ENCODE assay signal across 25 cellular contexts in the genomic region with DNA sequence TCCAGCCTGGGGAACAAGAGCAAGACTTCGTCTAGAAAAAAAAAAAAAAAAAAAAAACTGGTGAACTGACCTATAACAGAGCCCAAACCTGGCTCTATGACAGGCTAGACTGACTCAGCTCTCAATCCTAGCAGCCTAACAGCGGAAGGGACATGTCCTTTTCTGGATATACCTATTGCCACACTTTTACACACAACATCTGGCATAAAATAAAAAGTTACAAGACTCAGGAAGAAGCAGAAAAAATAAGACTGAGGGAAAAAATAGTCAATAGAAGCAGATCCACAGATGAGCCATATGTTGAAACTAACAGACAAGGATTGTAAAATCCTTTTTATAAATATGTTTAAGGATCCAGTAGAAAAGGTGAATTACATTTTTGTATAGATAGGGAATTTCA. TPM values are rescaled to one million over a fixed set of nuclear protein-coding genes. Genes with fewer than 3 reads are reported as not detected.
DNase-seq lines count a peak whose midpoint lies in the region; ATAC-seq and TF ChIP-seq lines count a peak whose summit lies in the region.
"Had no signal": no experiment of that assay in that cellular context is flagged by ENCODE, and none has a peak within 500 bp of the region (broad histone marks: within the 10 kb centered on the region; RNA-seq: fewer than 3 reads in every experiment).

No MANE protein-coding gene starts in this region.

- TF ChIP-seq CTCF in fibroblast of pulmonary artery (IDR thresholded peaks at IDR 0.05; ENCODE audit: low read length, missing control alignments) (no peak), psoas muscle (IDR thresholded peaks at IDR 0.05) (no peak)

- no peak overlapping the region for H2AFZ ChIP-seq in ACC112 (ENCODE audit: low read length, unreplicated experiment)
- H2AFZ ChIP-seq: parathyroid adenoma had no signal

- H3K27me3 ChIP-seq in ACC112 (ENCODE audit: insufficient read depth, low read length): no peaks in the 10 kb centered on the region
- no peaks in the 10 kb centered on the region for H3K27me3 ChIP-seq in psoas muscle (ENCODE audit: insufficient read depth in 3 of 3, low read length in 2 of 3)
- H3K27me3 ChIP-seq: BE2C, heart left ventricle, spleen, transverse colon had no signal

- intact Hi-C loops in psoas muscle (cut with DNase I): no loop called here

- H3K9me3 ChIP-seq in psoas muscle: peaks cover 5% of the 10 kb centered on the region
- H3K9me3 ChIP-seq: BE2C had no signal

- H3K4me1 ChIP-seq in ACC112 (ENCODE audit: control insufficient read depth, insufficient read depth, low read length, unreplicated experiment): peaks cover 81% of the 10 kb centered on the region
- no peaks in the 10 kb centered on the region for H3K4me1 ChIP-seq in psoas muscle
- H3K4me1 ChIP-seq: A549, BE2C, HAP-1, parathyroid adenoma, spleen, transverse colon had no signal

- H3K4me3 ChIP-seq in ACC112 (ENCODE audit: low read depth, low read length): no peak overlapping the region
- H3K4me3 ChIP-seq in fibroblast of pulmonary artery (replicated peaks; ENCODE audit: low read depth, low read length): no peak overlapping the region
- H3K4me3 ChIP-seq in psoas muscle: no peak overlapping the region
- H3K4me3 ChIP-seq: A549, HAP-1, heart left ventricle, spleen, transverse colon had no signal

- no peak for ATAC-seq in psoas muscle
- ATAC-seq: A549; activated T-cell treated with anti-CD3 and anti-CD28 coated beads, Interleukin-2, amount 50 U/mL, for 4 hours; right cardiac atrium had no signal

- DNase-seq in OCI-M1 (lab: John Stamatoyannopoulos, UW): peak; percentile 14
- no peak for DNase-seq in caudate nucleus (lab: John Stamatoyannopoulos, UW)
- peak; percentile 95 for DNase-seq in fibroblast of pulmonary artery (ENCODE audit: low read depth)
- DNase-seq in psoas muscle: no peak
- DNase-seq in anterior cingulate cortex (lab: John Stamatoyannopoulos, UW): no peak
- no peak for DNase-seq in COLO829 (ENCODE audit: low spot score)
- no peak for DNase-seq in NCI-H446 treated with DMSO at 0.1 percent for 48 hours (lab: John Stamatoyannopoulos, UW)
- DNase-seq: activated B cell treated with CpG ODN at 0.5 μM for 24 hours; activated CD4-positive, alpha-beta T cell treated with anti-CD3 and anti-CD28 coated beads, Interleukin-2, amount 50 U/mL, for 1 hour; activated gamma-delta T cell treated with Interleukin-2 at 50 U/mL for 16 hours; activated T-cell treated with anti-CD3 and anti-CD28 coated beads, Interleukin-2, amount 50 U/mL, for 4 hours; BE2C; foreskin fibroblast; heart left ventricle; MV-4-11; NCI-H1694 treated with DMSO at 0.1 percent for 48 hours; NCI-H526; nephron progenitor cell; right cardiac atrium; spleen; transverse colon had no signal

- H3K27ac ChIP-seq in ACC112 (ENCODE audit: low read depth, low read length) (peak overlapping the region; percentile 70), caudate nucleus (ENCODE audit: low read depth, low read length) (peak overlapping the region; percentile 88), psoas muscle (no peak overlapping the region)
- H3K27ac ChIP-seq: A549, parathyroid adenoma, spleen, transverse colon had no signal

- H3K79me2 ChIP-seq in ACC112 (ENCODE audit: control insufficient read depth, insufficient read depth, low read length, unreplicated experiment): peaks cover 81% of the 10 kb centered on the region
- H3K79me2 ChIP-seq: parathyroid adenoma had no signal

- 83 to 98% (median 92%) methylated on average over 2 of the region's 2 CpGs for WGBS in psoas muscle, 3 donors

- peaks cover 20% of the 10 kb centered on the region for H3K36me3 ChIP-seq in ACC112 (ENCODE audit: insufficient read depth, low read length)
- H3K36me3 ChIP-seq in psoas muscle (ENCODE audit: insufficient read depth in 1 of 2, low read depth in 1 of 2): no peaks in the 10 kb centered on the region
- H3K36me3 ChIP-seq: BE2C, HAP-1, spleen, transverse colon had no signal

RNA-seq across cellular contexts. Expression of a gene that starts 57.5 kb away (rescaled TPM):
- total RNA-seq in psoas muscle: 10 to 100 TPM; 20.1 to 26.9 (median 22.6) TPM
- 10 to 100 TPM in 1 of 3 donors, 1 to 10 TPM in 2; 6.6 to 12.1 (median 7.5) TPM for polyA plus RNA-seq in psoas muscle

Comparison
In these comparisons a context has a peak if more than half of its experiments do, and no peak if none do; other contexts are left out.
1. DNase-seq: peak in OCI-M1 (single experiment) and fibroblast of pulmonary artery (single experiment); none in caudate nucleus (0 of 61), psoas muscle (0 of 2), anterior cingulate cortex (0 of 58), COLO829 (single experiment) and NCI-H446 treated with DMSO at 0.1 percent for 48 hours (single experiment).